In the genomic region with DNA sequence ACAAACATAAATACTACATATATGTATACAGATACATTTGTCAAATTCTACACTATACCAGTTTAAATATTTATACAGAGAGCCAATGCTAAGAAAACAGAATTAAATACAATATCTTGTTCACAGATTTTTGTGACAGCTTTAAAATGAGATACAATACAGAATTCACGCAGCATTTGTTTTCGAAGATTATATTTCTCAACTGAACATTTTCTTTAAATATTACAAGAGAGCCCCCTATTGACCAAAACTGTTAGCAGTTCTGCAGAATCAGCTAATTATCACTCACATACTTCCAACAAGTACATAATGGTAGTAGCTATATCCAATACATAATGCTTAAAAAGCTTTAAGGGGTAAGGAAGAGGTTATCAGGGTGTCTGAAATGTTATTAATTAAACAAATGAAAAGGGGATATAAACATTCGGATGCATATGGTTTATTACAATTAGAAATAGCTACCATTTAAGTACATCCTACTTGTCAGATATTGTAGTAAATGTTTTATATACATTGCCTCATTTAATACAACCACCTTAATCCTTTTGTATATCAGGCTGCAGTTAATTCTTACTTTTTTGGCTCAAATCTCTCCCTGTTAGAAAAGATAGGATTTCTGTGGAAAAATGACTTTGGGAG, we compare ENCODE assay signal across 8 cellular contexts. TPM values are rescaled to one million over a fixed set of nuclear protein-coding genes. Genes with fewer than 3 reads are reported as not detected.
DNase-seq lines count a peak whose midpoint lies in the region; ATAC-seq, FAIRE-seq and TF ChIP-seq lines count a peak whose summit lies in the region.

No MANE protein-coding gene starts in this region.

- FAIRE-seq in A549 (lab: Jason Lieb, UNC): peak; percentile 28

- CTCF ChIA-PET in A549 (lab: Yijun Ruan, JAX): interaction anchor here (0.6 to 2.2 kb wide), 19 partner anchors 9 to 1959 kb away, joined by 3 to 19 read pairs (median 4); no protein-coding TSS in a partner anchor

- H3K27me3 Mint-ChIP-seq in chondrocyte (ENCODE audit: low read depth) (no peaks in the 10 kb centered on the region), neural progenitor cell (ENCODE audit: insufficient read depth, low read depth) (no peaks in the 10 kb centered on the region)
- H3K27me3 Mint-ChIP-seq in activated T-helper 1 cell treated with anti-CD3 and anti-CD28 coated beads, Interleukin-12 subunit alpha, Interleukin-12 subunit beta, Interleukin-2, Interleukin-4 antibody, amounts not matched to agents 30 ng/mL and 10 ng/mL and 1 ng/mL, durations not matched to agents 14 hours and 24 hours and 36 hours (ENCODE audit: insufficient read depth): no peaks in the 10 kb centered on the region
- H3K27me3 Mint-ChIP-seq in activated naive CD8-positive, alpha-beta T cell treated with anti-CD3 and anti-CD28 coated beads for 36 hours: no peaks in the 10 kb centered on the region

- H3K9me3 Mint-ChIP-seq in chondrocyte (ENCODE audit: low read depth) (no peaks in the 10 kb centered on the region), neural progenitor cell (peaks cover 6% of the 10 kb centered on the region)
- no peaks in the 10 kb centered on the region for H3K9me3 Mint-ChIP-seq in activated T-helper 1 cell treated with anti-CD3 and anti-CD28 coated beads, Interleukin-12 subunit alpha, Interleukin-12 subunit beta, Interleukin-2, Interleukin-4 antibody, amounts not matched to agents 30 ng/mL and 10 ng/mL and 1 ng/mL, durations not matched to agents 14 hours and 24 hours and 36 hours
- H3K9me3 Mint-ChIP-seq in activated naive CD8-positive, alpha-beta T cell treated with anti-CD3 and anti-CD28 coated beads for 36 hours: peaks cover 2% of the 10 kb centered on the region

- DNase-seq in A549 (ENCODE audit: low read depth in 1 of 2, low spot score in 1 of 2): peak in 1 of 2 experiments; percentile 38
- DNase-seq in NCI-H345 (lab: John Stamatoyannopoulos, UW): peak; percentile 39
- no peak for DNase-seq in chondrocyte (ENCODE audit: low spot score)
- DNase-seq in neural progenitor cell (ENCODE audit: low spot score): peak; percentile 22
- no peak for DNase-seq in activated T-helper 1 cell treated with anti-CD3 and anti-CD28 coated beads, Interleukin-12 subunit alpha, Interleukin-12 subunit beta, Interleukin-2, Interleukin-4 antibody, amounts not matched to agents 30 ng/mL and 10 ng/mL and 1 ng/mL, durations not matched to agents 14 hours and 24 hours and 36 hours (ENCODE audit: low spot score)
- no peak for DNase-seq in activated naive CD8-positive, alpha-beta T cell treated with anti-CD3 and anti-CD28 coated beads for 36 hours

- H3K9me3 ChIP-seq in A549 (no peaks in the 10 kb centered on the region), neural progenitor cell (ENCODE audit: low read depth) (no peaks in the 10 kb centered on the region)

- intact Hi-C loops in activated T-helper 1 cell treated with anti-CD3 and anti-CD28 coated beads, Interleukin-12 subunit alpha, Interleukin-12 subunit beta, Interleukin-2, Interleukin-4 antibody, amounts not matched to agents 30 ng/mL and 10 ng/mL and 1 ng/mL, durations not matched to agents 14 hours and 24 hours and 36 hours (cut with micrococcal nuclease): loop anchor here (1.0 to 5.0 kb wide), 2 partner anchors 44 to 106 kb away; no protein-coding TSS in a partner anchor

- H3K27ac Mint-ChIP-seq in chondrocyte (ENCODE audit: unreplicated experiment): no peak overlapping the region
- H3K27ac Mint-ChIP-seq in neural progenitor cell: no peak overlapping the region
- H3K27ac Mint-ChIP-seq in activated T-helper 1 cell treated with anti-CD3 and anti-CD28 coated beads, Interleukin-12 subunit alpha, Interleukin-12 subunit beta, Interleukin-2, Interleukin-4 antibody, amounts not matched to agents 30 ng/mL and 10 ng/mL and 1 ng/mL, durations not matched to agents 14 hours and 24 hours and 36 hours: no peak overlapping the region
- H3K27ac Mint-ChIP-seq in activated naive CD8-positive, alpha-beta T cell treated with anti-CD3 and anti-CD28 coated beads for 36 hours: no peak overlapping the region

- H4K20me1 ChIP-seq in neural progenitor cell (ENCODE audit: low read depth): no peaks in the 10 kb centered on the region

- H3K4me1 Mint-ChIP-seq in chondrocyte (ENCODE audit: low read depth) (peaks cover 4% of the 10 kb centered on the region), neural progenitor cell (no peaks in the 10 kb centered on the region)
- H3K4me1 Mint-ChIP-seq in activated T-helper 1 cell treated with anti-CD3 and anti-CD28 coated beads, Interleukin-12 subunit alpha, Interleukin-12 subunit beta, Interleukin-2, Interleukin-4 antibody, amounts not matched to agents 30 ng/mL and 10 ng/mL and 1 ng/mL, durations not matched to agents 14 hours and 24 hours and 36 hours (ENCODE audit: low read depth): no peaks in the 10 kb centered on the region
- no peaks in the 10 kb centered on the region for H3K4me1 Mint-ChIP-seq in activated naive CD8-positive, alpha-beta T cell treated with anti-CD3 and anti-CD28 coated beads for 36 hours

- H3K4me3 Mint-ChIP-seq in chondrocyte (ENCODE audit: unreplicated experiment) (no peak overlapping the region), neural progenitor cell (no peak overlapping the region)
- H3K4me3 Mint-ChIP-seq in activated T-helper 1 cell treated with anti-CD3 and anti-CD28 coated beads, Interleukin-12 subunit alpha, Interleukin-12 subunit beta, Interleukin-2, Interleukin-4 antibody, amounts not matched to agents 30 ng/mL and 10 ng/mL and 1 ng/mL, durations not matched to agents 14 hours and 24 hours and 36 hours: no peak overlapping the region
- no peak overlapping the region for H3K4me3 Mint-ChIP-seq in activated naive CD8-positive, alpha-beta T cell treated with anti-CD3 and anti-CD28 coated beads for 36 hours

- peak; percentile 67 to 77 for TF ChIP-seq RAD21 in A549 (conservative IDR thresholded peaks at IDR 0.05 in 1 of 2, IDR thresholded peaks at IDR 0.05 in 1 of 2)

- H3F3A ChIP-seq in neural progenitor cell (ENCODE audit: low read depth): no peaks in the 10 kb centered on the region

- H3K36me3 ChIP-seq in neural progenitor cell: peaks cover 11% of the 10 kb centered on the region

- H3K36me3 Mint-ChIP-seq in chondrocyte (ENCODE audit: low read depth): peaks cover 8% of the 10 kb centered on the region
- peaks cover 28% of the 10 kb centered on the region for H3K36me3 Mint-ChIP-seq in neural progenitor cell
- H3K36me3 Mint-ChIP-seq in activated T-helper 1 cell treated with anti-CD3 and anti-CD28 coated beads, Interleukin-12 subunit alpha, Interleukin-12 subunit beta, Interleukin-2, Interleukin-4 antibody, amounts not matched to agents 30 ng/mL and 10 ng/mL and 1 ng/mL, durations not matched to agents 14 hours and 24 hours and 36 hours (ENCODE audit: low read depth): peaks cover 9% of the 10 kb centered on the region
- peaks cover 29% of the 10 kb centered on the region for H3K36me3 Mint-ChIP-seq in activated naive CD8-positive, alpha-beta T cell treated with anti-CD3 and anti-CD28 coated beads for 36 hours

- POLR2A ChIA-PET in A549 (lab: Yijun Ruan, JAX): interaction anchor here (0.5 kb wide), 1 partner anchor 95 kb away, joined by 3 read pairs; no protein-coding TSS in a partner anchor

- ATAC-seq in A549 (peak; percentile 62 to 63; a peak in 2 of 6 replicates), GM18867 (IDR thresholded peaks at IDR 0.05; ENCODE audit: unreplicated experiment) (peak; percentile 45), GM21526 (IDR thresholded peaks at IDR 0.05; ENCODE audit: low FRiP score, unreplicated experiment) (no peak)

- H3K27ac ChIP-seq in A549 (no peak overlapping the region), neural progenitor cell (no peak overlapping the region)

- no peaks in the 10 kb centered on the region for H3K79me2 ChIP-seq in neural progenitor cell (ENCODE audit: low read depth)

- TF ChIP-seq POLR2A in A549 (IDR thresholded peaks at IDR 0.05; ENCODE audit: low read length): no peak

- TF ChIP-seq CTCF in A549 (IDR thresholded peaks at IDR 0.05) (peak; percentile 82), chondrocyte (IDR thresholded peaks at IDR 0.05) (peak; percentile 89), neural progenitor cell (IDR thresholded peaks at IDR 0.05) (peak; percentile 67)

- H3K4me2 ChIP-seq in A549: no peak overlapping the region
- no peak overlapping the region for H3K4me2 ChIP-seq in neural progenitor cell

- H3K4me1 ChIP-seq in A549 (no peaks in the 10 kb centered on the region), neural progenitor cell (no peaks in the 10 kb centered on the region)

- no peak for TF ChIP-seq EP300 in A549 (IDR thresholded peaks at IDR 0.05)

- 11% methylated on average over 3 of the region's 3 CpGs for WGBS in A549 (ENCODE audit: missing lambda C conversion rate)

- no peak overlapping the region for H3K9ac ChIP-seq in neural progenitor cell

- no peak overlapping the region for H2AFZ ChIP-seq in neural progenitor cell (replicated peaks)

- H3K4me3 ChIP-seq in A549 (no peak overlapping the region), neural progenitor cell (no peak overlapping the region)

- no peaks in the 10 kb centered on the region for H3K27me3 ChIP-seq in neural progenitor cell

TF ChIP-seq in A549, 52 proteins besides CTCF, POLR2A, EP300 and RAD21:
- TF ChIP-seq SMC3 (IDR thresholded peaks at IDR 0.05) (peak; percentile 55), MAFK (IDR thresholded peaks at IDR 0.05; ENCODE audit: partially characterized antibody) (peak; percentile 98), FOSL2 (IDR thresholded peaks at IDR 0.05) (no peak), FOSL2 (CRISPR knock-in tag; IDR thresholded peaks at IDR 0.05) (no peak)
- TF ChIP-seq, protein P1, sequence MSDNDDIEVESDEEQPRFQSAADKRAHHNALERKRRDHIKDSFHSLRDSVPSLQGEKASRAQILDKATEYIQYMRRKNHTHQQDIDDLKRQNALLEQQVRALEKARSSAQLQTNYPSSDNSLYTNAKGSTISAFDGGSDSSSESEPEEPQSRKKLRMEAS (IDR thresholded peaks at IDR 0.05): no peak

RNA-seq across cellular contexts. Expression of a gene that starts 31.7 kb away (rescaled TPM):
- polyA plus RNA-seq in A549 (2011; rRNA removed): 7.5 and 9.1 TPM in 2 replicates
- 1.1 and 1.2 TPM in 2 replicates for polyA plus RNA-seq in A549 (2012; cell fraction: cytosol; rRNA removed)
- polyA plus RNA-seq in A549 (2012; cell fraction: nucleus; rRNA removed): 1.1 and 2.0 TPM in 2 replicates
- polyA plus RNA-seq in A549 (2017; fragmentation: RNase III; extraction: RNeasy Plus Mini Kit Qiagen cat#74134 plus additional on column Dnase treatment): 3.7 to 4.3 TPM (median 4.2 TPM) in 3 replicates
- polyA minus RNA-seq in A549 (2011; rRNA and poly(A)+ RNA removed): 5.1 and 5.7 TPM in 2 replicates
- 9.8 to 15.8 TPM (median 11.4 TPM) in 3 replicates for total RNA-seq in chondrocyte
- 14.4 and 22.5 TPM in 2 replicates for total RNA-seq in neural progenitor cell (ENCODE audit: low replicate concordance)
- 12.7 and 13.7 TPM in 2 replicates for total RNA-seq in activated T-helper 1 cell treated with anti-CD3 and anti-CD28 coated beads, Interleukin-12 subunit alpha, Interleukin-12 subunit beta, Interleukin-2, Interleukin-4 antibody, amounts not matched to agents 30 ng/mL and 10 ng/mL and 1 ng/mL, durations not matched to agents 14 hours and 24 hours and 36 hours
- total RNA-seq in activated naive CD8-positive, alpha-beta T cell treated with anti-CD3 and anti-CD28 coated beads for 36 hours: 1 to 10 TPM; 4.1 to 4.9 TPM

Comparison
In these comparisons a context has a peak if more than half of its experiments do, and no peak if none do; other contexts are left out.
1. DNase-seq: peak in NCI-H345 (single experiment) and neural progenitor cell (single experiment); none in chondrocyte (single experiment), activated T-helper 1 cell treated with anti-CD3 and anti-CD28 coated beads, Interleukin-12 subunit alpha, Interleukin-12 subunit beta, Interleukin-2, Interleukin-4 antibody, amounts not matched to agents 30 ng/mL and 10 ng/mL and 1 ng/mL, durations not matched to agents 14 hours and 24 hours and 36 hours (single experiment) and activated naive CD8-positive, alpha-beta T cell treated with anti-CD3 and anti-CD28 coated beads for 36 hours (single experiment).
2. Peak in every context shown above with its lines, with median percentiles within 50 percentile points of each other: CTCF ChIP-seq.